In the genomic region with DNA sequence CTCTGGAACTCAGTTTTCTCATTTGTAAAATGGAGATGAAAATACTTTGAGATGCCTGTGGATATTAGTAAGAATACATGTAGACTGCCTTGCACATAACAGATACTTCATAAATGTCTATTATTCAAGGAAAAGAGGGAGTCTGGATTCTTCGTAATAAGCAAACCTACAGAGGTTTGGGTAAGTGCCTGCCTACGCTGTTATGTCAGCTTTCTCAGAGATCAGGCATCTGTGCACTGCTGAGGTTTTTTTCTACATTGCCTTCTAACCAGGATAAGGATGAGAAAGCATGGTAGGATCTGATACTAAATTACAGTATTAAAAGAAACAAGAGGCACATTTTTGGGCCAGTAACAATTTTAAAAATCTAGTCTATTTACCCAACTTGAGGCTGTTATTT, we compare ENCODE assay signal across 23 cellular contexts.
"Had no signal": no experiment of that assay in that cellular context is flagged by ENCODE, and none has a peak within 500 bp of the region (broad histone marks: within the 10 kb centered on the region; RNA-seq: fewer than 3 reads in every experiment).

No MANE protein-coding gene starts in this region.

- H3K9me3 Mint-ChIP-seq: activated naive CD4-positive, alpha-beta T cell treated with anti-CD3 and anti-CD28 coated beads, Interleukin-2, amount 50 U/mL, for 72 hours; central memory CD8-positive, alpha-beta T cell; endodermal cell; nephron; T-cell; type B pancreatic cell had no signal

- H3K27ac Mint-ChIP-seq: activated CD4-positive, alpha-beta memory T cell treated with anti-CD3 and anti-CD28 coated beads, Interleukin-2, amount 10 ng/mL, durations not matched to agents 7 days and 5 days; activated naive CD4-positive, alpha-beta T cell treated with anti-CD3 and anti-CD28 coated beads, Interleukin-2, amount 50 U/mL, for 72 hours; endodermal cell; nephron; type B pancreatic cell had no signal

- H3K27ac ChIP-seq: dorsolateral prefrontal cortex, esophagus squamous epithelium, gastrocnemius medialis, sigmoid colon, testis, vagina had no signal

- H3K27me3 ChIP-seq: dorsolateral prefrontal cortex, esophagus squamous epithelium, gastrocnemius medialis, sigmoid colon, testis, vagina had no signal

- H3K4me3 ChIP-seq: dorsolateral prefrontal cortex, esophagus squamous epithelium, gastrocnemius medialis, sigmoid colon, testis, vagina had no signal

- DNase-seq: activated CD4-positive, alpha-beta memory T cell treated with anti-CD3 and anti-CD28 coated beads, Interleukin-2, amount 10 ng/mL, durations not matched to agents 7 days and 5 days; activated CD4-positive, alpha-beta T cell treated with anti-CD3 and anti-CD28 coated beads for 48 hours; activated CD4-positive, CD25-positive, alpha-beta regulatory T cell; dorsolateral prefrontal cortex; endodermal cell; esophagus squamous epithelium; gastrocnemius medialis; hypothalamus; left ventricle myocardium superior; mammary epithelial cell; midbrain; posterior cingulate gyrus; sigmoid colon; stimulated activated CD4-positive, alpha-beta T cell treated with anti-CD3 and anti-CD28 coated beads, Interleukin-4, amount 100 ng/mL, for 1 hour; stimulated activated naive CD4-positive, alpha-beta T cell; T-cell; T-helper 9 cell; testis had no signal

- H3K27me3 Mint-ChIP-seq: activated CD4-positive, alpha-beta memory T cell treated with anti-CD3 and anti-CD28 coated beads, Interleukin-2, amount 10 ng/mL, durations not matched to agents 7 days and 5 days; central memory CD8-positive, alpha-beta T cell; T-cell; type B pancreatic cell had no signal

- H3K36me3 ChIP-seq: esophagus squamous epithelium, gastrocnemius medialis, sigmoid colon, vagina had no signal

- H3K4me3 Mint-ChIP-seq: activated CD4-positive, alpha-beta memory T cell treated with anti-CD3 and anti-CD28 coated beads, Interleukin-2, amount 10 ng/mL, durations not matched to agents 7 days and 5 days; central memory CD8-positive, alpha-beta T cell; endodermal cell; nephron; T-cell; type B pancreatic cell had no signal

- ATAC-seq: activated naive CD4-positive, alpha-beta T cell treated with anti-CD3 and anti-CD28 coated beads, Interleukin-2, amount 50 U/mL, for 72 hours; gastrocnemius medialis; left ventricle myocardium superior; T-cell had no signal

- H3K9me3 ChIP-seq: esophagus squamous epithelium, gastrocnemius medialis, sigmoid colon, testis, vagina had no signal

- H3K36me3 Mint-ChIP-seq: activated naive CD4-positive, alpha-beta T cell treated with anti-CD3 and anti-CD28 coated beads, Interleukin-2, amount 50 U/mL, for 72 hours; T-cell; type B pancreatic cell had no signal

- H3K4me1 ChIP-seq: gastrocnemius medialis, sigmoid colon, testis had no signal
